ENCODE assay signal across 8 cellular contexts in the genomic region with DNA sequence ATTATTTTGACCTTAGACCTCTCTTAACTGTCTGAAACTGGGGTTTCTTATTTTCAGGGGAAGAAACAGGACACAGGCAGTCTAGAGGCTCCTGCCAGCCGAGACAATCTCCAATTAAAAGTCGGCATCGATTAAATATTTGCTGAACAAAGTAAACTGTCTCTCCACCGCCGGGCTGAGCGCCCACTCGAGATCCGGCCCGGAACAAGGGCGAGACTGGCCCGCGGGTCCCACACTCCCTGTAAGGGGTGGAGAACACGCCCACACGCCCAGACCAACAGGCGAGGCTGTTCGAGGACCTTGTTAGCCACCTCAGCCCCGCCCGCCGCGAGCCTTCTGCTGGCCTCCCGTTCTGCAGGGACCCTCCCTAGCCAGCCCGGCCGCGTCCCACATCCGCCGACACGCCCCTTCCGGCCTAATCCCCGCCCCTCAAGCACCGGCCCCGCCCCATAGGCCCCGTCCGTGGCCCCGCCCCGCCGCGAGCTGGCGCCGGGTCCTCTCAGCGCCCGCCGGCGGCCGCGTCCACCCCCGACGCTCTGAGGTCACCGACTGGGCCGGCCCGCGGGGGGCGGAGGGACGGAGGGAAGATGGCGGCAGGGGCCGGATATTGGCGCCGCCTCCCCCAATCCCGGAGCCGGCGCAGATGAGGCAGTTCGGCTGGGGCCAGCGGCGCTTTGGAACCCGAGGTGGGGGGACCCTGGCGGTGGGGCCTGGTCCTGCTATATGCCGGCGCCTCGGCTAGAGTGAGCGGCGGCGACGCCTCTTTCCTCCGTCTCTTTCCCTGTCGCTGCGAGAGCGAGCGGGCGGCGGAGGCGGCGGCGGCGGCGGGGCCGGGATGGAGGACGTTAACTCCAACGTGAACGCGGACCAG. TPM values are rescaled to one million over a fixed set of nuclear protein-coding genes. Genes with fewer than 3 reads are reported as not detected.
DNase-seq lines count a peak whose midpoint lies in the region; ATAC-seq and TF ChIP-seq lines count a peak whose summit lies in the region.

Gene SLAIN2, plus strand, starts transcription at position 625 of the 871 bp plus-strand sequence. Its CDS starts 211 bp downstream, at position 836.

- DNase-seq in NCI-H69 (lab: John Stamatoyannopoulos, UW) (peak; percentile 98), dedifferentiated amniotic fluid mesenchymal stem cell (ENCODE audit: extremely low spot score) (peak; percentile 97), left lobe of liver (ENCODE audit: low spot score) (peak; percentile 100)
- DNase-seq in activated CD4-positive, alpha-beta T cell treated with anti-CD3 and anti-CD28 coated beads, Interleukin-2, amount 50 U/mL, for 1 hour: peak; percentile 97
- DNase-seq in stimulated activated CD4-positive, alpha-beta T cell treated with anti-CD3 and anti-CD28 coated beads, Interleukin-2, amount 100 ng/mL, for 4 hours (ENCODE audit: low read depth): peak; percentile 93

- ATAC-seq in GM19328 (IDR thresholded peaks at IDR 0.05; ENCODE audit: unreplicated experiment) (peak; percentile 90), HG03520 (IDR thresholded peaks at IDR 0.05; ENCODE audit: unreplicated experiment) (peak; percentile 79), left lobe of liver (peak; percentile 90)

- no peak; the same call in 1 of the 2 replicates for TF ChIP-seq CTCF in C4-2B (conservative IDR thresholded peaks at IDR 0.05)

- H3K27ac ChIP-seq in C4-2B: peak within 1 kb of the TSS; percentile 93

RNA-seq across cellular contexts. Expression of gene SLAIN2, which starts in this region (rescaled TPM):
- 32.2 TPM for total RNA-seq in left lobe of liver

Comparison
In these comparisons a context has a peak if more than half of its experiments do, and no peak if none do; other contexts are left out.
1. Peak in every context shown above with its lines: DNase-seq, ATAC-seq and H3K27ac ChIP-seq.